ENCODE assay signal across 33 cellular contexts in the genomic region with DNA sequence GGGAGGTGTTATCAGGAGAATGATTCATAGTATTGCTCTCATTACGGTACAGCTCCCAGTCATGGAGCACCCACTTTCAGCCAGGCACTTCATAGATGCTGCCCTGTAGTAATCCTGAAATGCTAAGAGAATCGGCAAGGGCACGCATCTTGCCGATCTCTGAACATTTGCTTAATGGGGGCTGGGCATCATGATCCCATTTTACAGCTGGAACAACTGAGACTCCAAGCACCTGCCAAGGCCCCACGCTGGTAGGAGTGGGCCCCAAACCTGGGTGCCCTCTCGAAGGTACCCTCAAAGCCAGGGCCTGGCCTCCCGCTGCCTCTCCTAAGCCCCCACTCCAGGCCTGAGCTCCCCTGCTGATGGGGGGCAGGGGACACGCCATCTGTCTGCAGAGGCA.
"Had no signal": no experiment of that assay in that cellular context is flagged by ENCODE, and none has a peak within 500 bp of the region (broad histone marks: within the 10 kb centered on the region; RNA-seq: fewer than 3 reads in every experiment).

No MANE protein-coding gene starts in this region.

- H3K27ac ChIP-seq: adrenal gland, body of pancreas, epithelial cell of prostate, esophagus squamous epithelium, gastroesophageal sphincter, heart right ventricle, hepatocyte, WERI-Rb-1 had no signal

- ATAC-seq: activated CD4-positive, alpha-beta T cell treated with anti-CD3 and anti-CD28 coated beads for 36 hours; activated CD4-positive, CD25-positive, alpha-beta regulatory T cell treated with anti-CD3 and anti-CD28 coated beads, Interleukin-2, amount 50 U/mL, for 24 hours; activated CD8-positive, alpha-beta memory T cell treated with anti-CD3 and anti-CD28 coated beads, Interleukin-2, amount 10 ng/mL, durations not matched to agents 7 days and 5 days; activated CD8-positive, alpha-beta T cell treated with anti-CD3 and anti-CD28 coated beads, Interleukin-2, amount 10 ng/mL, durations not matched to agents 7 days and 5 days; activated naive CD8-positive, alpha-beta T cell treated with anti-CD3 and anti-CD28 coated beads, Interleukin-2, amount 50 U/mL, for 24 hours; body of pancreas; gastroesophageal sphincter; heart right ventricle had no signal

- H3K36me3 ChIP-seq: adrenal gland, esophagus squamous epithelium, gastroesophageal sphincter, heart right ventricle, WERI-Rb-1 had no signal

- H3K4me2 ChIP-seq: hepatocyte had no signal

- DNase-seq: activated B cell treated with CpG ODN at 0.5 μM for 24 hours; activated CD4-positive, alpha-beta memory T cell treated with anti-CD3 and anti-CD28 coated beads for 36 hours; activated CD4-positive, alpha-beta T cell treated with anti-CD3 and anti-CD28 coated beads for 36 hours; activated CD4-positive, alpha-beta T cell treated with anti-CD3 and anti-CD28 coated beads, Interleukin-2, amount 10 ng/mL, durations not matched to agents 24 days and 14 days; activated CD8-positive, alpha-beta memory T cell treated with anti-CD3 and anti-CD28 coated beads, Interleukin-2, amount 10 ng/mL, durations not matched to agents 7 days and 5 days; activated CD8-positive, alpha-beta memory T cell treated with anti-CD3 and anti-CD28 coated beads, Interleukin-2, amount 50 U/mL, for 4 hours; activated CD8-positive, alpha-beta T cell treated with anti-CD3 and anti-CD28 coated beads, Interleukin-2, amount 10 ng/mL, durations not matched to agents 7 days and 5 days; activated effector memory CD4-positive, alpha-beta T cell treated with anti-CD3 and anti-CD28 coated beads, Interleukin-2, amount 50 U/mL, for 16 hours; activated naive CD4-positive, alpha-beta T cell treated with anti-CD3 and anti-CD28 coated beads for 36 hours; activated naive CD8-positive, alpha-beta T cell treated with anti-CD3 and anti-CD28 coated beads for 36 hours; activated naive CD8-positive, alpha-beta T cell treated with anti-CD3 and anti-CD28 coated beads, Interleukin-2, amount 50 U/mL, for 24 hours; activated T-cell treated with anti-CD3 and anti-CD28 coated beads, Interleukin-2, amount 50 U/mL, for 1 hour; activated T-cell treated with anti-CD3 and anti-CD28 coated beads, Interleukin-2, amount 50 U/mL, for 48 hours; adrenal gland; amygdala; aorta; body of pancreas; caudate nucleus; cortex of kidney; dermis blood vessel endothelial cell; effector CD4-positive, alpha-beta T cell; esophagus squamous epithelium; foreskin melanocyte; heart right ventricle; T1000; WERI-Rb-1 had no signal

- H3K9me3 ChIP-seq: adrenal gland, body of pancreas, esophagus squamous epithelium, gastroesophageal sphincter, heart right ventricle had no signal

- H2AFZ ChIP-seq: hepatocyte had no signal

- H3K4me3 ChIP-seq: adrenal gland, body of pancreas, esophagus squamous epithelium, gastroesophageal sphincter, heart right ventricle, hepatocyte had no signal

- FAIRE-seq: colon, endometrium, endothelial cell of umbilical vein had no signal

- H3K79me2 ChIP-seq: hepatocyte had no signal

- H3K27me3 ChIP-seq: adrenal gland, body of pancreas, esophagus squamous epithelium, heart right ventricle, hepatocyte had no signal
